In the genomic region with DNA sequence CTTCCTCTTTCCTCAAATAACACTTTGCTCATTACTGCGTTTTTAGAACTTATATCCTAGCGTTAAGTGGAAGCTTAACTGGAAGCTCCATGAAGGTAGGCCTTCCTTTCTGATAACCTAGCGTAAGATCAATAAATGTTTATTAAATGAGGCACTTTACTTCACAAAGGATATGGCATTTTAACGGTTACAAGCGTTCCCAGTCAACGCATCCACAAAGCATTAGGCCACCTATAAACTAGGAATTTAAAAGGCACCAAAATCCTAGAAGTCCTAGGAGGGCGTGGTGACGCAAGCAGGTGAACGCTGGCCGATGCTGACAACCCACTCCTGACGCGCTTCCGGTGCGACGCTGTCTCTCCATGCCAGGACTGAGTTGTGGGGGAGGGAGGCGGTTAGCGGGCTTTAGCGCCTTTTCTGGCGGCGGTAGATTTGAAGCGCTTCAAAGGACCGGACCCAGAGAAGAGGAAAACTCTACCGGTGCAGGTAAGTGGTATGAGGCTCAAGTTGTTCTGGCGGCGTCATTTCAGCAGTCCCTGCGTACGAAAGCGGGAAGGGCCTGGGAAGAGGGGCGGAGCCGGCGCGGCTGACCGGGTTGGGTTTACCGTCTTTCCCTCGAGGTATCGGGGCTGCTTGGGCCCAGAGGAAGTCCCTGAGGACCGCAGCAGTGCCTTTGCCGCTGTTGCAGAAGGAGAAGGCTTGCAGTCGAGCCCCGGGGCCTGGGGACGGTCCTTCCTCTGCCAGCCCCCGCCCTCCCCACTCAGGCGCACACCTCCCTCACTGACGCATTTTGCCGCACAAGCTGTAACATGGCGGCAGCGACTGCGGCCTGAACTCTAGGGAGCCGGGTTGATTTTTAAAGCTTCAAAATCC, we compare ENCODE assay signal across 1 cellular context.
TF ChIP-seq lines count a peak whose summit lies in the region.

PPIG (plus strand) TSS at position 347 of the 873 bp plus-strand sequence. CDS start 19,691 bp downstream, outside the sequence.

TF ChIP-seq in HepG2, 621 proteins besides CTCF, POLR2A, EP300 and RAD21 (continued from another document and continues in another):
- no peak for TF ChIP-seq DBP (CRISPR knock-in tag; IDR thresholded peaks at IDR 0.05; ENCODE audit: not compliant biosample characterization)
- TF ChIP-seq CENPX (CRISPR knock-in tag; IDR thresholded peaks at IDR 0.05), result no peak
- TF ChIP-seq MIXL1 (CRISPR knock-in tag; IDR thresholded peaks at IDR 0.05), result peak; percentile 78; the same call in 1 of the 2 replicates
- TF ChIP-seq ZNF44 (CRISPR knock-in tag; IDR thresholded peaks at IDR 0.05), result peak; percentile 75; the same call in 1 of the 2 replicates
- peak; percentile 74 for TF ChIP-seq ZNF205 (CRISPR knock-in tag; IDR thresholded peaks at IDR 0.05)
- no peak for TF ChIP-seq CHCHD3 (CRISPR knock-in tag; IDR thresholded peaks at IDR 0.05)
- TF ChIP-seq ERF (CRISPR knock-in tag; IDR thresholded peaks at IDR 0.05), result peak; percentile 94
- TF ChIP-seq ELF1 (CRISPR knock-in tag; IDR thresholded peaks at IDR 0.05), result peak; percentile 74
- 0 out of 2 replicates have a peak, but pooled peaks have one; percentile 3 for TF ChIP-seq REL (CRISPR knock-in tag; conservative IDR thresholded peaks at IDR 0.05)
- TF ChIP-seq KDM6A (CRISPR knock-in tag; IDR thresholded peaks at IDR 0.05; ENCODE audit: low read depth), result no peak
- no peak for TF ChIP-seq SOX13 (IDR thresholded peaks at IDR 0.05)
- peak; percentile 18 to 49; a peak in 1 of 4 replicates for TF ChIP-seq SOX13 (CRISPR knock-in tag; conservative IDR thresholded peaks at IDR 0.05 in 1 of 2, IDR thresholded peaks at IDR 0.05 in 1 of 2)
- TF ChIP-seq, protein P1, sequence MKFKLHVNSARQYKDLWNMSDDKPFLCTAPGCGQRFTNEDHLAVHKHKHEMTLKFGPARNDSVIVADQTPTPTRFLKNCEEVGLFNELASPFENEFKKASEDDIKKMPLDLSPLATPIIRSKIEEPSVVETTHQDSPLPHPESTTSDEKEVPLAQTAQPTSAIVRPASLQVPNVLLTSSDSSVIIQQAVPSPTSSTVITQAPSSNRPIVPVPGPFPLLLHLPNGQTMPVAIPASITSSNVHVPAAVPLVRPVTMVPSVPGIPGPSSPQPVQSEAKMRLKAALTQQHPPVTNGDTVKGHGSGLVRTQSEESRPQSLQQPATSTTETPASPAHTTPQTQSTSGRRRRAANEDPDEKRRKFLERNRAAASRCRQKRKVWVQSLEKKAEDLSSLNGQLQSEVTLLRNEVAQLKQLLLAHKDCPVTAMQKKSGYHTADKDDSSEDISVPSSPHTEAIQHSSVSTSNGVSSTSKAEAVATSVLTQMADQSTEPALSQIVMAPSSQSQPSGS (CRISPR knock-in tag; IDR thresholded peaks at IDR 0.05), result peak; percentile 89; the same call in 1 of the 2 replicates
- no peak; the same call in 1 of the 2 replicates for TF ChIP-seq GFI1 (CRISPR knock-in tag; IDR thresholded peaks at IDR 0.05; ENCODE audit: borderline replicate concordance)
- peak; percentile 66; the same call in 1 of the 2 replicates for TF ChIP-seq E2F2 (CRISPR knock-in tag; IDR thresholded peaks at IDR 0.05; ENCODE audit: borderline replicate concordance)
- 0 out of 2 replicates have a peak, but pooled peaks have one; percentile 3 for TF ChIP-seq ISX (CRISPR knock-in tag; conservative IDR thresholded peaks at IDR 0.05)
- peak; percentile 86; the same call in 1 of the 2 replicates for TF ChIP-seq ZNF749 (CRISPR knock-in tag; IDR thresholded peaks at IDR 0.05; ENCODE audit: borderline replicate concordance)
- TF ChIP-seq IRX3 (CRISPR knock-in tag; IDR thresholded peaks at IDR 0.05; ENCODE audit: borderline replicate concordance, low read depth), result no peak; the same call in 1 of the 2 replicates
- peak; percentile 76; the same call in 1 of the 2 replicates for TF ChIP-seq ZNF335 (CRISPR knock-in tag; IDR thresholded peaks at IDR 0.05)
- no peak for TF ChIP-seq NONO (IDR thresholded peaks at IDR 0.05)
- peak; percentile 96 for TF ChIP-seq NONO (CRISPR knock-in tag; conservative IDR thresholded peaks at IDR 0.05)
- peak; percentile 94 for TF ChIP-seq CEBPB (IDR thresholded peaks at IDR 0.05; ENCODE audit: borderline replicate concordance, low read depth, low read length)
- TF ChIP-seq, protein P2, sequence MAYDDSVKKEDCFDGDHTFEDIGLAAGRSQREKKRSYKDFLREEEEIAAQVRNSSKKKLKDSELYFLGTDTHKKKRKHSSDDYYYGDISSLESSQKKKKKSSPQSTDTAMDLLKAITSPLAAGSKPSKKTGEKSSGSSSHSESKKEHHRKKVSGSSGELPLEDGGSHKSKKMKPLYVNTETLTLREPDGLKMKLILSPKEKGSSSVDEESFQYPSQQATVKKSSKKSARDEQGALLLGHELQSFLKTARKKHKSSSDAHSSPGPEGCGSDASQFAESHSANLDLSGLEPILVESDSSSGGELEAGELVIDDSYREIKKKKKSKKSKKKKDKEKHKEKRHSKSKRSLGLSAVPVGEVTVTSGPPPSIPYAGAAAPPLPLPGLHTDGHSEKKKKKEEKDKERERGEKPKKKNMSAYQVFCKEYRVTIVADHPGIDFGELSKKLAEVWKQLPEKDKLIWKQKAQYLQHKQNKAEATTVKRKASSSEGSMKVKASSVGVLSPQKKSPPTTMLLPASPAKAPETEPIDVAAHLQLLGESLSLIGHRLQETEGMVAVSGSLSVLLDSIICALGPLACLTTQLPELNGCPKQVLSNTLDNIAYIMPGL (CRISPR knock-in tag; IDR thresholded peaks at IDR 0.05; ENCODE audit: borderline replicate concordance in 1 of 2, low read depth in 1 of 2), result peak; percentile 91 to 96
- peak; percentile 76; the same call in 1 of the 2 replicates for TF ChIP-seq TP53 (CRISPR knock-in tag; conservative IDR thresholded peaks at IDR 0.05)
- TF ChIP-seq ZFX (CRISPR knock-in tag; IDR thresholded peaks at IDR 0.05; ENCODE audit: low read depth), result peak; percentile 98
- no peak for TF ChIP-seq U2AF2 (IDR thresholded peaks at IDR 0.05; ENCODE audit: low read depth, low read length)
- TF ChIP-seq ZNF10 (CRISPR knock-in tag; IDR thresholded peaks at IDR 0.05; ENCODE audit: borderline replicate concordance, low read depth), result no peak
- TF ChIP-seq MLLT10 (CRISPR knock-in tag; IDR thresholded peaks at IDR 0.05), result no peak
- TF ChIP-seq ZMAT5 (CRISPR knock-in tag; IDR thresholded peaks at IDR 0.05; ENCODE audit: borderline replicate concordance, low read depth), result no peak
- TF ChIP-seq, protein P3, sequence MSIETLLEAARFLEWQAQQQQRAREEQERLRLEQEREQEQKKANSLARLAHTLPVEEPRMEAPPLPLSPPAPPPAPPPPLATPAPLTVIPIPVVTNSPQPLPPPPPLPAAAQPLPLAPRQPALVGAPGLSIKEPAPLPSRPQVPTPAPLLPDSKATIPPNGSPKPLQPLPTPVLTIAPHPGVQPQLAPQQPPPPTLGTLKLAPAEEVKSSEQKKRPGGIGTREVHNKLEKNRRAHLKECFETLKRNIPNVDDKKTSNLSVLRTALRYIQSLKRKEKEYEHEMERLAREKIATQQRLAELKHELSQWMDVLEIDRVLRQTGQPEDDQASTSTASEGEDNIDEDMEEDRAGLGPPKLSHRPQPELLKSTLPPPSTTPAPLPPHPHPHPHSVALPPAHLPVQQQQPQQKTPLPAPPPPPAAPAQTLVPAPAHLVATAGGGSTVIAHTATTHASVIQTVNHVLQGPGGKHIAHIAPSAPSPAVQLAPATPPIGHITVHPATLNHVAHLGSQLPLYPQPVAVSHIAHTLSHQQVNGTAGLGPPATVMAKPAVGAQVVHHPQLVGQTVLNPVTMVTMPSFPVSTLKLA (IDR thresholded peaks at IDR 0.05), result 0 out of 2 replicates have a peak, but pooled peaks have one; percentile 25
- TF ChIP-seq ZC3H4 (CRISPR knock-in tag; IDR thresholded peaks at IDR 0.05; ENCODE audit: borderline replicate concordance), result no peak
- TF ChIP-seq GATAD1 (CRISPR knock-in tag; IDR thresholded peaks at IDR 0.05), result peak; percentile 99
- TF ChIP-seq ZFY (CRISPR knock-in tag; IDR thresholded peaks at IDR 0.05), result peak; percentile 95
- TF ChIP-seq, protein P4, sequence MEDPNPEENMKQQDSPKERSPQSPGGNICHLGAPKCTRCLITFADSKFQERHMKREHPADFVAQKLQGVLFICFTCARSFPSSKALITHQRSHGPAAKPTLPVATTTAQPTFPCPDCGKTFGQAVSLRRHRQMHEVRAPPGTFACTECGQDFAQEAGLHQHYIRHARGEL (CRISPR knock-in tag; IDR thresholded peaks at IDR 0.05), result peak; percentile 78; the same call in 1 of the 2 replicates
- TF ChIP-seq, protein P5, sequence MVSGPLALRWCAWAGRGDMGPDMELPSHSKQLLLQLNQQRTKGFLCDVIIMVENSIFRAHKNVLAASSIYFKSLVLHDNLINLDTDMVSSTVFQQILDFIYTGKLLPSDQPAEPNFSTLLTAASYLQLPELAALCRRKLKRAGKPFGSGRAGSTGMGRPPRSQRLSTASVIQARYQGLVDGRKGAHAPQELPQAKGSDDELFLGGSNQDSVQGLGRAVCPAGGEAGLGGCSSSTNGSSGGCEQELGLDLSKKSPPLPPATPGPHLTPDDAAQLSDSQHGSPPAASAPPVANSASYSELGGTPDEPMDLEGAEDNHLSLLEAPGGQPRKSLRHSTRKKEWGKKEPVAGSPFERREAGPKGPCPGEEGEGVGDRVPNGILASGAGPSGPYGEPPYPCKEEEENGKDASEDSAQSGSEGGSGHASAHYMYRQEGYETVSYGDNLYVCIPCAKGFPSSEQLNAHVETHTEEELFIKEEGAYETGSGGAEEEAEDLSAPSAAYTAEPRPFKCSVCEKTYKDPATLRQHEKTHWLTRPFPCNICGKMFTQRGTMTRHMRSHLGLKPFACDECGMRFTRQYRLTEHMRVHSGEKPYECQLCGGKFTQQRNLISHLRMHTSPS (CRISPR knock-in tag; IDR thresholded peaks at IDR 0.05; ENCODE audit: low read depth), result peak; percentile 63; the same call in 1 of the 2 replicates
- peak; percentile 27 for TF ChIP-seq IRF9 (CRISPR knock-in tag; IDR thresholded peaks at IDR 0.05; ENCODE audit: borderline replicate concordance)
- peak; percentile 56; the same call in 1 of the 2 replicates for TF ChIP-seq ZNF724P (CRISPR knock-in tag; IDR thresholded peaks at IDR 0.05; ENCODE audit: borderline replicate concordance)
- TF ChIP-seq PITX1 (CRISPR knock-in tag; IDR thresholded peaks at IDR 0.05), result peak; percentile 85; the same call in 1 of the 2 replicates
